ENCODE assay signal across 14 cellular contexts in the genomic region with DNA sequence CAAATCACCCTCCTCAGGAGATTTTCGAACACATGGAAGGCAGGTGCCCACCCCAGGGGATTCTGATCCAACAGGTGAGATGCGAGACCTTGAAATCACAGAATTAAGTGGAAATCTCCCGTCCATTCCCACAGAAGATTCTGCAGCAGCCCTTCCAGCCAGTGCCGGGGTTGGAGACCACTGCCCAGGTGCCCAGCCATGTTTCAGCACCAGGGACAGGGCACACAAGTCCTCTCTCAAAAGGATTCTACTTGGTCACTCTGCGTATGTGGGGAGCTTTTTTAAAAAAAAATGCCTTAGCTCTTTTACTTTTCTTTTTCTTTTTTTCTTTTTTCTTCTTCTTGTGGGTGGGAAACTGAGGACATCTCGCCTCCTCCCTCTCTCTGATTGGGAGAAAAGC.
DNase-seq lines count a peak whose midpoint lies in the region; ATAC-seq and TF ChIP-seq lines count a peak whose summit lies in the region.
"Had no signal": no experiment of that assay in that cellular context is flagged by ENCODE, and none has a peak within 500 bp of the region (broad histone marks: within the 10 kb centered on the region; RNA-seq: fewer than 3 reads in every experiment).

No MANE protein-coding gene starts in this region.

- peaks cover 3% of the 10 kb centered on the region for H3K27me3 ChIP-seq in DND-41 (ENCODE audit: insufficient read depth, low read length, poor library complexity)
- peaks cover 2% of the 10 kb centered on the region for H3K27me3 ChIP-seq in mammary epithelial cell (ENCODE audit: insufficient read depth, low read length)
- H3K27me3 ChIP-seq in mesenchymal stem cell (ENCODE audit: control insufficient read depth in 1 of 2, insufficient read depth in 1 of 2, low read length in 2 of 2), result peaks cover 80% of the 10 kb centered on the region in 2 experiments

- H2AFZ ChIP-seq in DND-41 (ENCODE audit: low read depth, low read length) (no peak overlapping the region), mammary epithelial cell (ENCODE audit: low read depth, low read length) (no peak overlapping the region), mesenchymal stem cell (ENCODE audit: low read depth, low read length) (no peak overlapping the region)

- in situ Hi-C loops in mammary epithelial cell (cut with MboI; ENCODE audit: low sequenced_read_pairs in 2 of 2), result no loop called here

- H2AK5ac ChIP-seq in mesenchymal stem cell (ENCODE audit: low read length, severe bottlenecking), result no peak overlapping the region

- H2BK12ac ChIP-seq in mesenchymal stem cell (ENCODE audit: low read length in 2 of 2), result no peak overlapping the region

- dilution Hi-C loops in mammary epithelial cell (cut with HindIII; ENCODE audit: low sequenced_read_pairs), result loop anchor here (10.0 kb wide), 1 partner anchor 93 kb away; no protein-coding TSS in a partner anchor

- H3K4me1 ChIP-seq in DND-41 (ENCODE audit: insufficient read depth, low read length) (no peaks in the 10 kb centered on the region), mammary epithelial cell (ENCODE audit: insufficient read depth, low read length) (peaks cover 23% of the 10 kb centered on the region), mesenchymal stem cell (ENCODE audit: control insufficient read depth, insufficient read depth, low read depth, low read length) (peaks cover 8% of the 10 kb centered on the region)

- H3K79me1 ChIP-seq in mesenchymal stem cell (replicated peaks; ENCODE audit: low read length, poor library complexity, severe bottlenecking), result no peaks in the 10 kb centered on the region

- CTCF ChIA-PET in mammary epithelial cell (lab: Charles Lee; ENCODE audit: low non-redundant PET), result no interaction called here

- H3K36me3 ChIP-seq in DND-41 (ENCODE audit: insufficient read depth, low read length) (no peaks in the 10 kb centered on the region), mammary epithelial cell (ENCODE audit: insufficient read depth, low read length) (no peaks in the 10 kb centered on the region), mesenchymal stem cell (ENCODE audit: control insufficient read depth in 1 of 2, insufficient read depth in 2 of 2, low read depth in 1 of 2, low read length in 2 of 2) (no peaks in the 10 kb centered on the region)
- H3K36me3 ChIP-seq: thoracic aorta had no signal

- H3K14ac ChIP-seq in mesenchymal stem cell (ENCODE audit: low read length in 2 of 2), result no peak overlapping the region

- no peak overlapping the region for H2BK15ac ChIP-seq in mesenchymal stem cell (ENCODE audit: low read depth, poor library complexity, severe bottlenecking)

- intact Hi-C loops in mammary epithelial cell (cut with micrococcal nuclease), result no loop called here

- no peak overlapping the region for H4K91ac ChIP-seq in mesenchymal stem cell (ENCODE audit: low read length)

- no peaks in the 10 kb centered on the region; the same call in 1 of the 2 replicates for H4K20me1 ChIP-seq in DND-41 (ENCODE audit: insufficient read depth, low read length)
- no peaks in the 10 kb centered on the region for H4K20me1 ChIP-seq in mammary epithelial cell (ENCODE audit: insufficient read depth, low read length)

- DNase-seq in DND-41 (peak; percentile 20), M059J (ENCODE audit: low read depth) (peak; percentile 37), mammary epithelial cell (peak; percentile 20), mesenchymal stem cell (peak; percentile 18), SKM-1 (lab: John Stamatoyannopoulos, UW; ENCODE audit: unreplicated experiment) (no peak)
- DNase-seq: activated CD8-positive, alpha-beta memory T cell treated with anti-CD3 and anti-CD28 coated beads, Interleukin-2, amount 10 ng/mL, durations not matched to agents 7 days and 5 days; activated naive CD4-positive, alpha-beta T cell treated with anti-CD3 and anti-CD28 coated beads, Interleukin-2, amount 50 U/mL, for 16 hours; HFFc6; NK-92 treated with Interleukin-12 subunit alpha and Interleukin-12 subunit beta, amount 100 ng/mL, for 24 hours; psoas muscle had no signal

- 42% methylated on average over 6 of the region's 6 CpGs for WGBS in mammary epithelial cell (ENCODE audit: low coverage, missing lambda C conversion rate)
- WGBS in mesenchymal stem cell, result 22% methylated on average over 5 of the region's 6 CpGs

- no peak overlapping the region for H3K4ac ChIP-seq in mesenchymal stem cell (ENCODE audit: low read depth in 1 of 2, low read length in 2 of 2)

- ATAC-seq in DND-41 (ENCODE audit: insufficient read depth, low read depth) (no peak), GM18505 (IDR thresholded peaks at IDR 0.05; ENCODE audit: unreplicated experiment) (no peak), HG02798 (IDR thresholded peaks at IDR 0.05; ENCODE audit: poor library complexity, unreplicated experiment) (no peak), GM18867 (IDR thresholded peaks at IDR 0.05; ENCODE audit: unreplicated experiment) (no peak)
- ATAC-seq: activated CD8-positive, alpha-beta memory T cell treated with anti-CD3 and anti-CD28 coated beads, Interleukin-2, amount 10 ng/mL, durations not matched to agents 7 days and 5 days; psoas muscle had no signal

- H4K8ac ChIP-seq in mesenchymal stem cell (ENCODE audit: low read length), result no peak overlapping the region

- H3K79me2 ChIP-seq in DND-41 (ENCODE audit: insufficient read depth, low read length), result no peaks in the 10 kb centered on the region
- no peaks in the 10 kb centered on the region for H3K79me2 ChIP-seq in mammary epithelial cell (ENCODE audit: insufficient read depth, low read length)

- H3K9me3 ChIP-seq in DND-41 (ENCODE audit: insufficient read depth, low read length, severe bottlenecking) (no peaks in the 10 kb centered on the region), mammary epithelial cell (replicated peaks; ENCODE audit: insufficient read depth, low read length) (no peaks in the 10 kb centered on the region), mesenchymal stem cell (ENCODE audit: control insufficient read depth, low read length) (no peaks in the 10 kb centered on the region)
- H3K9me3 ChIP-seq: psoas muscle, thoracic aorta had no signal

- H3K23ac ChIP-seq in mesenchymal stem cell (ENCODE audit: low read length in 2 of 2), result no peak overlapping the region

- no TSS peak for BruUV-seq in mammary epithelial cell (replicated peaks; lab: Mats Ljungman, UMichigan)

- no peak overlapping the region for H2BK5ac ChIP-seq in mesenchymal stem cell (ENCODE audit: low read depth, low read length, poor library complexity, severe bottlenecking)

- no peak overlapping the region for H2BK120ac ChIP-seq in mesenchymal stem cell (ENCODE audit: low read depth, low read length)

- TF ChIP-seq CTCF in DND-41 (IDR thresholded peaks at IDR 0.05; ENCODE audit: borderline replicate concordance, extremely low read depth, low read length, poor library complexity, severe bottlenecking) (no peak), mammary epithelial cell (conservative IDR thresholded peaks at IDR 0.05 in 1 of 2, IDR thresholded peaks at IDR 0.05 in 1 of 2; ENCODE audit: extremely low read depth in 1 of 2, insufficient read depth in 1 of 2, low read depth in 1 of 2, low read length in 2 of 2) (no peak)

- no peak for TF ChIP-seq POLR2A in GM18505 (IDR thresholded peaks at IDR 0.05; ENCODE audit: borderline replicate concordance, extremely low read depth, insufficient read depth, insufficient read length)

- H3K27ac ChIP-seq in DND-41 (ENCODE audit: low read length) (no peak overlapping the region), mammary epithelial cell (ENCODE audit: insufficient read depth, low read depth, low read length) (no peak overlapping the region), mesenchymal stem cell (ENCODE audit: low read length, poor library complexity, severe bottlenecking) (no peak overlapping the region)
- H3K27ac ChIP-seq: psoas muscle, thoracic aorta had no signal

- no peak overlapping the region for H3K4me3 ChIP-seq in DND-41 (ENCODE audit: low read depth in 1 of 2, low read length in 2 of 2)
- no peak overlapping the region for H3K4me3 ChIP-seq in mammary epithelial cell (replicated peaks in 1 of 3; ENCODE audit: insufficient read depth in 1 of 3, low read depth in 2 of 3, low read length in 3 of 3)
- H3K4me3 ChIP-seq in mesenchymal stem cell (ENCODE audit: insufficient read depth in 1 of 2, low read depth in 1 of 2, low read length in 2 of 2), result no peak overlapping the region
- H3K4me3 ChIP-seq: psoas muscle, thoracic aorta had no signal

- H3K4me2 ChIP-seq in DND-41 (ENCODE audit: insufficient read depth, low read length), result no peak overlapping the region
- H3K4me2 ChIP-seq in mammary epithelial cell (ENCODE audit: insufficient read depth, low read depth, low read length), result no peak overlapping the region
- no peak overlapping the region for H3K4me2 ChIP-seq in mesenchymal stem cell (ENCODE audit: low read length, poor library complexity, severe bottlenecking)

- H3K18ac ChIP-seq in mesenchymal stem cell (ENCODE audit: low read depth in 1 of 2, low read length in 2 of 2), result no peak overlapping the region

- H3K9ac ChIP-seq in DND-41 (ENCODE audit: low read depth, low read length) (no peak overlapping the region), mammary epithelial cell (ENCODE audit: insufficient read depth, low read length) (no peak overlapping the region), mesenchymal stem cell (ENCODE audit: low read length) (no peak overlapping the region)
